ENCODE assay signal across 19 cellular contexts in the genomic region with DNA sequence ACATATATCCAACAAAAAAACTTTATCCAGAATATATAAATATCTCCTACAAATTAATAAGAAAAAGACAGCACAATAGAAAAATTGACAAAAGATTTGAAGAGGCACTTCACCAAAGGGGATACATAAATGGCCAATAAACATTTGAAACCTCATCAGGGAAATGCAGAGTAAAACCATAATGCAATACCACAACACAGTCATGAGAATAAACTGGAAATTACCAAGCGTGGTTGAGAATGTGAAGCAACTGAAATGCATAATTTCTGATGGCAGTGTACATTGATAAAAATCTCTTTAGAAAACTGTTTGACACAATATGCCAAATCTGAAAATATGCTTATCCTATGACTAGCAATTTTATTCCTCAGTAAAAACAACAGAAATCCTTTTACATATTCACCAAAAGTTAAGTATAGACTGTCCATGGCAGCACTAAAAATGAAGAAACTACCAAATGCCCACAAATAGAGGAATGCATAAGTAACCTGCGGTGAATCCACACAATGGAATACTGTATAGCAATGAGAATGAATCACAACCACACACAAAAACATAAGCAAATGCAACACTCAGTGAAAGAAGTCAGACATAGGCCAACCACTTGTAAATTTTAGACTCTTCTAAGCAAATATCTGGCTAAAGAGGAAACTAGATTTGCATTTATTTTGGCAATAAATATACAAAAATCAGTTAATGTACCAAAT. TPM values are rescaled to one million over a fixed set of nuclear protein-coding genes. Genes with fewer than 3 reads are reported as not detected.
DNase-seq lines count a peak whose midpoint lies in the region; ATAC-seq and TF ChIP-seq lines count a peak whose summit lies in the region.
"Had no signal": no experiment of that assay in that cellular context is flagged by ENCODE, and none has a peak within 500 bp of the region (broad histone marks: within the 10 kb centered on the region; RNA-seq: fewer than 3 reads in every experiment).

No MANE protein-coding gene starts in this region.

- H3K4me3 Mint-ChIP-seq in MCF 10A (ENCODE audit: unreplicated experiment) = no peak overlapping the region
- no peak overlapping the region for H3K4me3 Mint-ChIP-seq in natural killer cell treated with Interleukin-12 subunit alpha and Interleukin-12 subunit beta and Interleukin-15 and Interleukin-18, amount 100 ng/mL, for 72 hours
- no peak overlapping the region for H3K4me3 Mint-ChIP-seq in activated T-helper 1 cell treated with anti-CD3 and anti-CD28 coated beads, Interleukin-12 subunit alpha, Interleukin-12 subunit beta, Interleukin-2, Interleukin-4 antibody, amounts not matched to agents 30 ng/mL and 10 ng/mL and 1 ng/mL, durations not matched to agents 14 hours and 24 hours and 36 hours
- H3K4me3 Mint-ChIP-seq: CD14-positive monocyte; CD4-positive, alpha-beta memory T cell; GM23338 had no signal

- POLR2A ChIA-PET in MCF 10A (lab: Yijun Ruan, JAX) = no interaction called here
- POLR2A ChIA-PET in PC-3 (lab: Charles Lee; ENCODE audit: unreplicated experiment) = no interaction called here

- H3K4me3 ChIP-seq in mammary epithelial cell (replicated peaks in 1 of 3; ENCODE audit: insufficient read depth in 1 of 3, low read depth in 2 of 3, low read length in 3 of 3) = no peak overlapping the region
- H3K4me3 ChIP-seq in astrocyte of the cerebellum (ENCODE audit: low read depth, low read length) = no peak overlapping the region
- H3K4me3 ChIP-seq in PC-3 (ENCODE audit: low read length) = no peak overlapping the region
- H3K4me3 ChIP-seq: BLaER1, GM23338 had no signal

- no peaks in the 10 kb centered on the region for H3K27me3 ChIP-seq in mammary epithelial cell (ENCODE audit: insufficient read depth, low read length)
- H3K27me3 ChIP-seq in PC-3 (ENCODE audit: low read length) = peaks cover 11% of the 10 kb centered on the region
- H3K27me3 ChIP-seq: BLaER1 had no signal

- H3K9ac ChIP-seq in mammary epithelial cell (ENCODE audit: insufficient read depth, low read length) (no peak overlapping the region), PC-3 (ENCODE audit: low read length) (no peak overlapping the region)
- H3K9ac ChIP-seq: BLaER1 had no signal

- H4K20me1 ChIP-seq in mammary epithelial cell (ENCODE audit: insufficient read depth, low read length) (no peaks in the 10 kb centered on the region), PC-3 (ENCODE audit: low read length) (no peaks in the 10 kb centered on the region)
- H4K20me1 ChIP-seq: BLaER1 had no signal

- no peak overlapping the region for H3K27ac Mint-ChIP-seq in MCF 10A (ENCODE audit: low read depth, unreplicated experiment)
- no peak overlapping the region for H3K27ac Mint-ChIP-seq in natural killer cell treated with Interleukin-12 subunit alpha and Interleukin-12 subunit beta and Interleukin-15 and Interleukin-18, amount 100 ng/mL, for 72 hours
- H3K27ac Mint-ChIP-seq in activated T-helper 1 cell treated with anti-CD3 and anti-CD28 coated beads, Interleukin-12 subunit alpha, Interleukin-12 subunit beta, Interleukin-2, Interleukin-4 antibody, amounts not matched to agents 30 ng/mL and 10 ng/mL and 1 ng/mL, durations not matched to agents 14 hours and 24 hours and 36 hours = no peak overlapping the region
- H3K27ac Mint-ChIP-seq: CD14-positive monocyte; CD4-positive, alpha-beta memory T cell; GM23338 had no signal

- TF ChIP-seq CTCF in mammary epithelial cell (conservative IDR thresholded peaks at IDR 0.05 in 1 of 2, IDR thresholded peaks at IDR 0.05 in 1 of 2; ENCODE audit: extremely low read depth in 1 of 2, insufficient read depth in 1 of 2, low read depth in 1 of 2, low read length in 2 of 2) (no peak), MCF 10A (IDR thresholded peaks at IDR 0.05; ENCODE audit: unreplicated experiment) (no peak), astrocyte of the cerebellum (IDR thresholded peaks at IDR 0.05; ENCODE audit: low read depth, low read length, missing control alignments) (no peak), PC-3 (conservative IDR thresholded peaks at IDR 0.05; ENCODE audit: low read depth, low read length) (no peak)

- H3K4me1 Mint-ChIP-seq in MCF 10A (ENCODE audit: insufficient read depth, unreplicated experiment) = peaks cover 5% of the 10 kb centered on the region
- H3K4me1 Mint-ChIP-seq in natural killer cell treated with Interleukin-12 subunit alpha and Interleukin-12 subunit beta and Interleukin-15 and Interleukin-18, amount 100 ng/mL, for 72 hours (ENCODE audit: low read depth in 2 of 2) = peaks cover 0 to 2% of the 10 kb centered on the region in 2 donors
- H3K4me1 Mint-ChIP-seq in activated T-helper 1 cell treated with anti-CD3 and anti-CD28 coated beads, Interleukin-12 subunit alpha, Interleukin-12 subunit beta, Interleukin-2, Interleukin-4 antibody, amounts not matched to agents 30 ng/mL and 10 ng/mL and 1 ng/mL, durations not matched to agents 14 hours and 24 hours and 36 hours (ENCODE audit: low read depth) = no peaks in the 10 kb centered on the region
- H3K4me1 Mint-ChIP-seq: CD14-positive monocyte, GM23338 had no signal

- H3K79me2 ChIP-seq in mammary epithelial cell (ENCODE audit: insufficient read depth, low read length) (no peaks in the 10 kb centered on the region), PC-3 (ENCODE audit: low read length) (no peaks in the 10 kb centered on the region)

- H3K27ac ChIP-seq in mammary epithelial cell (ENCODE audit: insufficient read depth, low read depth, low read length) = no peak overlapping the region
- H3K27ac ChIP-seq in PC-3 (ENCODE audit: low read length) = no peak overlapping the region
- H3K27ac ChIP-seq: BLaER1 had no signal

- intact Hi-C loops in mammary epithelial cell (cut with micrococcal nuclease) (no loop called here), MCF 10A (cut with micrococcal nuclease) (no loop called here), PC-3 (cut with micrococcal nuclease) (no loop called here)
- intact Hi-C loops in activated T-helper 1 cell treated with anti-CD3 and anti-CD28 coated beads, Interleukin-12 subunit alpha, Interleukin-12 subunit beta, Interleukin-2, Interleukin-4 antibody, amounts not matched to agents 30 ng/mL and 10 ng/mL and 1 ng/mL, durations not matched to agents 14 hours and 24 hours and 36 hours (cut with micrococcal nuclease) = no loop called here

- H3K36me3 Mint-ChIP-seq in MCF 10A (ENCODE audit: insufficient read depth, unreplicated experiment) = peaks cover 8% of the 10 kb centered on the region
- no peaks in the 10 kb centered on the region for H3K36me3 Mint-ChIP-seq in natural killer cell treated with Interleukin-12 subunit alpha and Interleukin-12 subunit beta and Interleukin-15 and Interleukin-18, amount 100 ng/mL, for 72 hours
- no peaks in the 10 kb centered on the region for H3K36me3 Mint-ChIP-seq in activated T-helper 1 cell treated with anti-CD3 and anti-CD28 coated beads, Interleukin-12 subunit alpha, Interleukin-12 subunit beta, Interleukin-2, Interleukin-4 antibody, amounts not matched to agents 30 ng/mL and 10 ng/mL and 1 ng/mL, durations not matched to agents 14 hours and 24 hours and 36 hours (ENCODE audit: low read depth)
- H3K36me3 Mint-ChIP-seq: CD14-positive monocyte; CD4-positive, alpha-beta memory T cell had no signal

- BruUV-seq in mammary epithelial cell (replicated peaks; lab: Mats Ljungman, UMichigan) (no TSS peak), MCF 10A (replicated peaks; lab: Mats Ljungman, UMichigan) (no TSS peak), PC-3 (replicated peaks; lab: Mats Ljungman, UMichigan) (no TSS peak)

- no peaks in the 10 kb centered on the region for H3F3A ChIP-seq in PC-3 (ENCODE audit: low read length, unreplicated experiment)

- CTCF ChIA-PET in mammary epithelial cell (lab: Charles Lee; ENCODE audit: low non-redundant PET) = no interaction called here
- CTCF ChIA-PET in MCF 10A (lab: Yijun Ruan, JAX) = interaction anchor here (0.6 to 0.7 kb wide), 2 partner anchors 174 to 212 kb away, joined by 3 to 4 read pairs; no protein-coding TSS in a partner anchor
- CTCF ChIA-PET in PC-3 (lab: Charles Lee) = no interaction called here

- H3K27me3 Mint-ChIP-seq in MCF 10A (ENCODE audit: insufficient read depth, unreplicated experiment) = no peaks in the 10 kb centered on the region
- peaks cover 13 to 22% of the 10 kb centered on the region in 2 donors for H3K27me3 Mint-ChIP-seq in natural killer cell treated with Interleukin-12 subunit alpha and Interleukin-12 subunit beta and Interleukin-15 and Interleukin-18, amount 100 ng/mL, for 72 hours
- peaks cover 2% of the 10 kb centered on the region for H3K27me3 Mint-ChIP-seq in activated T-helper 1 cell treated with anti-CD3 and anti-CD28 coated beads, Interleukin-12 subunit alpha, Interleukin-12 subunit beta, Interleukin-2, Interleukin-4 antibody, amounts not matched to agents 30 ng/mL and 10 ng/mL and 1 ng/mL, durations not matched to agents 14 hours and 24 hours and 36 hours (ENCODE audit: insufficient read depth)
- H3K27me3 Mint-ChIP-seq: CD4-positive, alpha-beta memory T cell had no signal

- in situ Hi-C loops in mammary epithelial cell (cut with MboI; ENCODE audit: low sequenced_read_pairs in 2 of 2) = no loop called here
- in situ Hi-C loops in astrocyte of the cerebellum (cut with HindIII; ENCODE audit: low sequenced_read_pairs) = no loop called here

- H3K36me3 ChIP-seq in mammary epithelial cell (ENCODE audit: insufficient read depth, low read length) (no peaks in the 10 kb centered on the region), PC-3 (ENCODE audit: low read depth, low read length) (no peaks in the 10 kb centered on the region)
- H3K36me3 ChIP-seq: BLaER1 had no signal

- H3K4me1 ChIP-seq in mammary epithelial cell (ENCODE audit: insufficient read depth, low read length) (peaks cover 3% of the 10 kb centered on the region), PC-3 (ENCODE audit: insufficient read depth, low read length) (no peaks in the 10 kb centered on the region)
- H3K4me1 ChIP-seq: BLaER1 had no signal

- no peaks in the 10 kb centered on the region for H3K9me3 ChIP-seq in mammary epithelial cell (replicated peaks; ENCODE audit: insufficient read depth, low read length)
- no peaks in the 10 kb centered on the region for H3K9me3 ChIP-seq in PC-3 (ENCODE audit: low read length)
- H3K9me3 ChIP-seq: BLaER1 had no signal

- no peaks in the 10 kb centered on the region for H3K9me3 Mint-ChIP-seq in MCF 10A (ENCODE audit: unreplicated experiment)
- H3K9me3 Mint-ChIP-seq in natural killer cell treated with Interleukin-12 subunit alpha and Interleukin-12 subunit beta and Interleukin-15 and Interleukin-18, amount 100 ng/mL, for 72 hours = no peaks in the 10 kb centered on the region
- no peaks in the 10 kb centered on the region for H3K9me3 Mint-ChIP-seq in activated T-helper 1 cell treated with anti-CD3 and anti-CD28 coated beads, Interleukin-12 subunit alpha, Interleukin-12 subunit beta, Interleukin-2, Interleukin-4 antibody, amounts not matched to agents 30 ng/mL and 10 ng/mL and 1 ng/mL, durations not matched to agents 14 hours and 24 hours and 36 hours
- H3K9me3 Mint-ChIP-seq: GM23338 had no signal

- ATAC-seq in natural killer cell treated with Interleukin-12 subunit alpha and Interleukin-12 subunit beta and Interleukin-15 and Interleukin-18, amount 100 ng/mL, for 72 hours = no peak
- ATAC-seq in PC-3 = no peak
- ATAC-seq: GM23338 had no signal

- peak; percentile 76 for DNase-seq in mammary epithelial cell
- no peak for DNase-seq in MCF 10A (ENCODE audit: unreplicated experiment)
- peak; percentile 15 for DNase-seq in HT1080 (ENCODE audit: low read depth)
- DNase-seq in astrocyte of the cerebellum (ENCODE audit: low read depth) = peak; percentile 2
- no peak for DNase-seq in natural killer cell treated with Interleukin-12 subunit alpha and Interleukin-12 subunit beta and Interleukin-15 and Interleukin-18, amount 100 ng/mL, for 72 hours (ENCODE audit: low spot score)
- DNase-seq in PC-3 = no peak
- no peak for DNase-seq in activated T-helper 1 cell treated with anti-CD3 and anti-CD28 coated beads, Interleukin-12 subunit alpha, Interleukin-12 subunit beta, Interleukin-2, Interleukin-4 antibody, amounts not matched to agents 30 ng/mL and 10 ng/mL and 1 ng/mL, durations not matched to agents 14 hours and 24 hours and 36 hours (ENCODE audit: low spot score)
- DNase-seq: 8988T; Calu3; CD4-positive, alpha-beta memory T cell; DMS79 treated with DMSO at 0.1 percent for 48 hours; EL; HCEC 1CT had no signal

- dilution Hi-C loops in mammary epithelial cell (cut with HindIII; ENCODE audit: low sequenced_read_pairs) = loop anchor here (5.0 kb wide), 1 partner anchor 50 kb away; no protein-coding TSS in a partner anchor

- H3K9me2 ChIP-seq in PC-3 (replicated peaks; ENCODE audit: low read length) = no peaks in the 10 kb centered on the region

- no peak overlapping the region for H2AFZ ChIP-seq in mammary epithelial cell (ENCODE audit: low read depth, low read length)
- no peak overlapping the region for H2AFZ ChIP-seq in PC-3 (ENCODE audit: low read length)
- H2AFZ ChIP-seq: GM23338 had no signal

- 61% methylated on average over 2 of the region's 2 CpGs for WGBS in mammary epithelial cell (ENCODE audit: low coverage, missing lambda C conversion rate)

- H3K4me2 ChIP-seq in mammary epithelial cell (ENCODE audit: insufficient read depth, low read depth, low read length) (no peak overlapping the region), PC-3 (ENCODE audit: low read length) (no peak overlapping the region)
- H3K4me2 ChIP-seq: BLaER1, GM23338 had no signal

RNA-seq across cellular contexts. Expression of gene LYZL4, which starts 7.9 kb away (rescaled TPM):
- total RNA-seq in mammary epithelial cell (not detected), MCF 10A (2022) (not detected in 2 replicates), PC-3 (2014; rRNA removed) (not detected in 2 replicates)
- not detected for polyA plus RNA-seq in mammary epithelial cell
- polyA minus RNA-seq in mammary epithelial cell = not detected
- total RNA-seq in HT1080 (2014; rRNA removed; shearing (Covaris generic)) = not detected in 2 replicates
- polyA plus RNA-seq in HT1080 (2015; cell fraction: cytosol; rRNA removed) = not detected in 2 replicates
- not detected in 2 replicates for polyA plus RNA-seq in HT1080 (2015; cell fraction: nucleus; rRNA removed)
- total RNA-seq in natural killer cell treated with Interleukin-12 subunit alpha and Interleukin-12 subunit beta and Interleukin-15 and Interleukin-18, amount 100 ng/mL, for 72 hours = not detected
- total RNA-seq in activated T-helper 1 cell treated with anti-CD3 and anti-CD28 coated beads, Interleukin-12 subunit alpha, Interleukin-12 subunit beta, Interleukin-2, Interleukin-4 antibody, amounts not matched to agents 30 ng/mL and 10 ng/mL and 1 ng/mL, durations not matched to agents 14 hours and 24 hours and 36 hours = not detected in 2 replicates
- total RNA-seq: A673; Calu3; CD4-positive, alpha-beta memory T cell; GM23338; HT-29 had no signal
- polyA plus RNA-seq: AG04450; CD14-positive monocyte; CD4-positive, alpha-beta memory T cell; GM23338 had no signal

Comparison
In these comparisons a context has a peak if more than half of its experiments do, and no peak if none do; other contexts are left out.
1. DNase-seq: peak in mammary epithelial cell (single experiment), HT1080 (single experiment) and astrocyte of the cerebellum (single experiment); none in MCF 10A (single experiment), natural killer cell treated with Interleukin-12 subunit alpha and Interleukin-12 subunit beta and Interleukin-15 and Interleukin-18, amount 100 ng/mL, for 72 hours (single experiment), PC-3 (single experiment) and activated T-helper 1 cell treated with anti-CD3 and anti-CD28 coated beads, Interleukin-12 subunit alpha, Interleukin-12 subunit beta, Interleukin-2, Interleukin-4 antibody, amounts not matched to agents 30 ng/mL and 10 ng/mL and 1 ng/mL, durations not matched to agents 14 hours and 24 hours and 36 hours (single experiment).